25 cellular contexts compared by ENCODE assay signal in genomic region chr2:238019962-238020361, GRCh38. TPM values are rescaled to one million over a fixed set of nuclear protein-coding genes. Genes with fewer than 3 reads are reported as not detected.
DNase-seq lines count a peak whose midpoint lies in the region; ATAC-seq and TF ChIP-seq lines count a peak whose summit lies in the region.
"Had no signal": no experiment of that assay in that cellular context is flagged by ENCODE, and none has a peak within 500 bp of the region (broad histone marks: within the 10 kb centered on the region; RNA-seq: fewer than 3 reads in every experiment).

No MANE protein-coding gene starts in this region.

- TF ChIP-seq RAD21 in SK-N-SH (IDR thresholded peaks at IDR 0.05; ENCODE audit: low read length), result no peak

- TF ChIP-seq CTCF in endothelial cell (IDR thresholded peaks at IDR 0.05; ENCODE audit: unreplicated experiment), result no peak
- TF ChIP-seq CTCF in osteoblast (IDR thresholded peaks at IDR 0.05; ENCODE audit: extremely low read depth, low read depth, low read length), result no peak
- TF ChIP-seq CTCF in SK-N-SH (IDR thresholded peaks at IDR 0.05), result no peak

- no peak overlapping the region for H3K27ac Mint-ChIP-seq in endothelial cell (ENCODE audit: unreplicated experiment)
- H3K27ac Mint-ChIP-seq: HFFc6; stimulated activated naive CD8-positive, alpha-beta T cell treated with anti-CD3 and anti-CD28 coated beads, Interleukin-15, Interleukin-2, amounts not matched to agents 100 ng/mL and 50 ng/mL, for 24 hours had no signal

- no peak overlapping the region for H3K9ac ChIP-seq in SK-N-SH
- H3K9ac ChIP-seq: KMS-11, parathyroid adenoma had no signal

- TF ChIP-seq EP300 in SK-N-SH (IDR thresholded peaks at IDR 0.05; ENCODE audit: borderline replicate concordance in 1 of 2, low read depth in 1 of 2, low read length in 1 of 2), result no peak

- no peaks in the 10 kb centered on the region for H3K9me2 ChIP-seq in SK-N-SH

- no peaks in the 10 kb centered on the region for H3K27me3 ChIP-seq in osteoblast (ENCODE audit: insufficient read depth, low read length)
- no peaks in the 10 kb centered on the region for H3K27me3 ChIP-seq in SK-N-SH (ENCODE audit: insufficient read depth)
- H3K27me3 ChIP-seq: transverse colon had no signal

- POLR2A ChIA-PET in SK-N-SH (lab: Yijun Ruan, JAX), result no interaction called here

- H3K9me3 Mint-ChIP-seq in endothelial cell (ENCODE audit: unreplicated experiment), result no peaks in the 10 kb centered on the region
- H3K9me3 Mint-ChIP-seq: central memory CD8-positive, alpha-beta T cell; HFFc6; memory B cell; naive thymus-derived CD4-positive, alpha-beta T cell; stimulated activated naive CD8-positive, alpha-beta T cell treated with anti-CD3 and anti-CD28 coated beads, Interleukin-15, Interleukin-2, amounts not matched to agents 100 ng/mL and 50 ng/mL, for 24 hours had no signal

- H3K4me1 ChIP-seq in osteoblast (ENCODE audit: insufficient read depth, low read length), result peaks cover 10% of the 10 kb centered on the region
- H3K4me1 ChIP-seq in SK-N-SH (ENCODE audit: control insufficient read depth in 1 of 2, insufficient read depth in 2 of 2, low read depth in 1 of 2, low read length in 1 of 2), result peaks cover 0 to 6% of the 10 kb centered on the region in 2 experiments; a peak in 1 of 4 replicates
- H3K4me1 ChIP-seq: transverse colon had no signal

- H3K36me3 ChIP-seq in osteoblast (ENCODE audit: insufficient read depth, low read length), result peaks cover 6% of the 10 kb centered on the region
- H3K36me3 ChIP-seq in SK-N-SH (replicated peaks in 1 of 2; ENCODE audit: control insufficient read depth in 1 of 2, insufficient read depth in 2 of 2, low read length in 1 of 2), result peaks cover 4 to 25% of the 10 kb centered on the region in 2 experiments
- H3K36me3 ChIP-seq: transverse colon had no signal

- H3K79me2 ChIP-seq in osteoblast (ENCODE audit: insufficient read depth, low read length) (peaks cover 5% of the 10 kb centered on the region), SK-N-SH (ENCODE audit: insufficient read depth) (peaks cover 20% of the 10 kb centered on the region; the same call in 1 of the 2 replicates)

- WGBS in SK-N-SH (ENCODE audit: low lambda C conversion rate), result 77% methylated on average over 2 of the region's 2 CpGs

- peaks cover 7% of the 10 kb centered on the region for H3K27me3 Mint-ChIP-seq in endothelial cell (ENCODE audit: unreplicated experiment)
- H3K27me3 Mint-ChIP-seq: central memory CD8-positive, alpha-beta T cell; memory B cell; naive thymus-derived CD4-positive, alpha-beta T cell; stimulated activated naive CD8-positive, alpha-beta T cell treated with anti-CD3 and anti-CD28 coated beads, Interleukin-15, Interleukin-2, amounts not matched to agents 100 ng/mL and 50 ng/mL, for 24 hours had no signal

- no peak overlapping the region for H3K4me2 ChIP-seq in osteoblast (ENCODE audit: insufficient read depth, low read length)
- H3K4me2 ChIP-seq in SK-N-SH, result no peak overlapping the region
- H3K4me2 ChIP-seq: KMS-11 had no signal

- peaks cover 31% of the 10 kb centered on the region for H3K4me1 Mint-ChIP-seq in endothelial cell (ENCODE audit: unreplicated experiment)
- H3K4me1 Mint-ChIP-seq: memory B cell had no signal

- H3K4me3 Mint-ChIP-seq in endothelial cell (ENCODE audit: unreplicated experiment), result peak overlapping the region; percentile 33
- H3K4me3 Mint-ChIP-seq: central memory CD8-positive, alpha-beta T cell; HFFc6; memory B cell; naive thymus-derived CD4-positive, alpha-beta T cell; stimulated activated naive CD8-positive, alpha-beta T cell treated with anti-CD3 and anti-CD28 coated beads, Interleukin-15, Interleukin-2, amounts not matched to agents 100 ng/mL and 50 ng/mL, for 24 hours had no signal

- H3K27ac ChIP-seq in osteoblast (ENCODE audit: low read depth, low read length) (no peak overlapping the region), SK-N-SH (ENCODE audit: low read depth in 2 of 2, low read length in 1 of 2) (no peak overlapping the region; a peak in 1 of 4 replicates)
- H3K27ac ChIP-seq: KMS-11, parathyroid adenoma, transverse colon had no signal

- peak; percentile 50 for DNase-seq in H4 (ENCODE audit: low spot score)
- peak; percentile 5 for DNase-seq in NCI-H2171 (lab: John Stamatoyannopoulos, UW)
- DNase-seq in endothelial cell (ENCODE audit: low spot score), result no peak
- peak; percentile 71 for DNase-seq in osteoblast (ENCODE audit: insufficient read length, low spot score, missing footprints)
- DNase-seq in SK-N-SH, result no peak
- no peak for DNase-seq in left lobe of liver (ENCODE audit: low spot score)
- DNase-seq: activated CD4-positive, alpha-beta T cell treated with anti-CD3 and anti-CD28 coated beads for 1 hour; activated effector memory CD4-positive, alpha-beta T cell treated with anti-CD3 and anti-CD28 coated beads, Interleukin-2, amount 50 U/mL, for 16 hours; AML-193; amygdala; COR-L47; effector memory CD4-positive, alpha-beta T cell; HFFc6; naive thymus-derived CD4-positive, alpha-beta T cell; NCI-H1092 treated with DMSO at 0.1 percent for 48 hours; NK-92 treated with Interleukin-12 subunit alpha and Interleukin-12 subunit beta, amount 100 ng/mL, for 24 hours; SW 1271; transverse colon had no signal

- H3F3A ChIP-seq in SK-N-SH (replicated peaks; ENCODE audit: insufficient read depth), result no peaks in the 10 kb centered on the region

- H2AFZ ChIP-seq in osteoblast (ENCODE audit: low read length), result no peak overlapping the region
- no peak overlapping the region for H2AFZ ChIP-seq in SK-N-SH (ENCODE audit: low read depth)
- H2AFZ ChIP-seq: parathyroid adenoma had no signal

- H4K20me1 ChIP-seq in osteoblast (ENCODE audit: insufficient read depth, low read length) (peaks cover 12% of the 10 kb centered on the region), SK-N-SH (ENCODE audit: insufficient read depth) (no peaks in the 10 kb centered on the region)

- no peak overlapping the region for H3K4me3 ChIP-seq in osteoblast (ENCODE audit: insufficient read depth, low read length)
- no peak overlapping the region for H3K4me3 ChIP-seq in SK-N-SH (ENCODE audit: low read depth in 2 of 2, low read length in 1 of 2)
- H3K4me3 ChIP-seq: transverse colon had no signal

- H3K9me3 ChIP-seq in osteoblast (ENCODE audit: low read depth, low read length), result no peaks in the 10 kb centered on the region
- H3K9me3 ChIP-seq in SK-N-SH, result no peaks in the 10 kb centered on the region
- H3K9me3 ChIP-seq: transverse colon had no signal

- CTCF ChIA-PET in SK-N-SH (lab: Yijun Ruan, JAX), result no interaction called here

- H3K36me3 Mint-ChIP-seq in endothelial cell (ENCODE audit: low read depth, unreplicated experiment), result peaks cover 22% of the 10 kb centered on the region

- no peak for ATAC-seq in HG03025 (IDR thresholded peaks at IDR 0.05; ENCODE audit: low FRiP score, unreplicated experiment)
- ATAC-seq in left lobe of liver, result no peak
- ATAC-seq: naive thymus-derived CD4-positive, alpha-beta T cell; sciatic nerve had no signal

TF ChIP-seq in SK-N-SH, 30 proteins besides CTCF, POLR2A, EP300 and RAD21:
- no peak for TF ChIP-seq SIN3A (IDR thresholded peaks at IDR 0.05; ENCODE audit: borderline replicate concordance, low read depth, low read length)
- no peak for TF ChIP-seq RXRA (IDR thresholded peaks at IDR 0.05; ENCODE audit: borderline replicate concordance, low read depth)
- TF ChIP-seq MEF2A (IDR thresholded peaks at IDR 0.05; ENCODE audit: borderline replicate concordance, low read depth), result no peak
- no peak for TF ChIP-seq ELF1 (IDR thresholded peaks at IDR 0.05)
- TF ChIP-seq CHD2 (IDR thresholded peaks at IDR 0.05; ENCODE audit: low read length, partially characterized antibody), result no peak
- TF ChIP-seq ZBTB33 (IDR thresholded peaks at IDR 0.05; ENCODE audit: borderline replicate concordance, low read depth), result no peak
- no peak for TF ChIP-seq NRF1 (IDR thresholded peaks at IDR 0.05; ENCODE audit: low read depth, low read length)
- no peak for TF ChIP-seq JUND (IDR thresholded peaks at IDR 0.05)
- TF ChIP-seq EZH2phosphoT487 (IDR thresholded peaks at IDR 0.05; ENCODE audit: borderline replicate concordance, low read depth), result no peak

RNA-seq across cellular contexts. Expression of gene SCLY, which starts 40.8 kb away (rescaled TPM):
- 19.6 and 20.5 TPM in 2 replicates for total RNA-seq in H4 (2014; rRNA removed; shearing (Covaris generic))
- total RNA-seq in endothelial cell (ENCODE audit: unreplicated experiment) (17.7 TPM), osteoblast (11.6 and 12.4 TPM in 2 replicates), left lobe of liver (40.6 TPM)
- 19.1 and 20.9 TPM in 2 replicates for polyA plus RNA-seq in SK-N-SH (2012; rRNA removed)
- polyA plus RNA-seq in SK-N-SH (2012; cell fraction: cytosol; rRNA removed), result 13.0 and 17.2 TPM in 2 replicates
- 25.5 and 29.9 TPM in 2 replicates for polyA plus RNA-seq in SK-N-SH (2012; cell fraction: nucleus; rRNA removed)

RNA-seq across cellular contexts. Expression of gene UBE2F, which starts 53.1 kb away (rescaled TPM):
- 94.2 and 98.5 TPM in 2 replicates for total RNA-seq in H4 (2014; rRNA removed; shearing (Covaris generic))
- total RNA-seq in endothelial cell (ENCODE audit: unreplicated experiment) (107 TPM), osteoblast (39.8 and 45.1 TPM in 2 replicates), left lobe of liver (29.3 TPM)
- polyA plus RNA-seq in SK-N-SH (2012; rRNA removed), result 56.9 and 66.9 TPM in 2 replicates
- polyA plus RNA-seq in SK-N-SH (2012; cell fraction: cytosol; rRNA removed), result 78.1 and 79.9 TPM in 2 replicates
- 14.3 and 22.2 TPM in 2 replicates for polyA plus RNA-seq in SK-N-SH (2012; cell fraction: nucleus; rRNA removed)

Comparison
In these comparisons a context has a peak if more than half of its experiments do, and no peak if none do; other contexts are left out.
1. DNase-seq: peak in H4 (single experiment), NCI-H2171 (single experiment) and osteoblast (single experiment); none in endothelial cell (single experiment), SK-N-SH (single experiment) and left lobe of liver (single experiment).